8 cellular contexts compared by ENCODE assay signal in genomic region chr9:109894921-109895758, GRCh38.
DNase-seq lines count a peak whose midpoint lies in the region; ATAC-seq lines count a peak whose summit lies in the region.

No MANE protein-coding gene starts in this region.

- ATAC-seq in GM19463 (IDR thresholded peaks at IDR 0.05; ENCODE audit: unreplicated experiment) (peak; percentile 60), HG03565 (IDR thresholded peaks at IDR 0.05; ENCODE audit: unreplicated experiment) (peak; percentile 76), GM21526 (IDR thresholded peaks at IDR 0.05; ENCODE audit: low FRiP score, unreplicated experiment) (no peak)

- no peaks in the 10 kb centered on the region for H4K20me1 ChIP-seq in BLaER1

- H3K9ac ChIP-seq in BLaER1: no peak overlapping the region

- H3K27ac ChIP-seq in BLaER1: no peak overlapping the region

- no peak overlapping the region for H3K4me3 ChIP-seq in BLaER1

- no peaks in the 10 kb centered on the region for H3K9me3 ChIP-seq in BLaER1

- H3K36me3 ChIP-seq in BLaER1: no peaks in the 10 kb centered on the region

- DNase-seq in dermis microvascular lymphatic vessel endothelial cell (ENCODE audit: low read depth in 2 of 2): peak; percentile 36 to 70
- DNase-seq in retina: no peak
- DNase-seq in putamen (ENCODE audit: low spot score): no peak
- DNase-seq in NAMALWA (ENCODE audit: low spot score): no peak

- H3K4me1 ChIP-seq in BLaER1: peaks cover 21% of the 10 kb centered on the region

- H3K4me2 ChIP-seq in BLaER1: peak overlapping the region; percentile 60

- H3K27me3 ChIP-seq in BLaER1: no peaks in the 10 kb centered on the region

Comparison
In these comparisons a context has a peak if more than half of its experiments do, and no peak if none do; other contexts are left out.
1. DNase-seq: peak in dermis microvascular lymphatic vessel endothelial cell (2 of 2); none in retina (single experiment), putamen (single experiment) and NAMALWA (single experiment).